ENCODE assay signal across 15 cellular contexts in the genomic region with DNA sequence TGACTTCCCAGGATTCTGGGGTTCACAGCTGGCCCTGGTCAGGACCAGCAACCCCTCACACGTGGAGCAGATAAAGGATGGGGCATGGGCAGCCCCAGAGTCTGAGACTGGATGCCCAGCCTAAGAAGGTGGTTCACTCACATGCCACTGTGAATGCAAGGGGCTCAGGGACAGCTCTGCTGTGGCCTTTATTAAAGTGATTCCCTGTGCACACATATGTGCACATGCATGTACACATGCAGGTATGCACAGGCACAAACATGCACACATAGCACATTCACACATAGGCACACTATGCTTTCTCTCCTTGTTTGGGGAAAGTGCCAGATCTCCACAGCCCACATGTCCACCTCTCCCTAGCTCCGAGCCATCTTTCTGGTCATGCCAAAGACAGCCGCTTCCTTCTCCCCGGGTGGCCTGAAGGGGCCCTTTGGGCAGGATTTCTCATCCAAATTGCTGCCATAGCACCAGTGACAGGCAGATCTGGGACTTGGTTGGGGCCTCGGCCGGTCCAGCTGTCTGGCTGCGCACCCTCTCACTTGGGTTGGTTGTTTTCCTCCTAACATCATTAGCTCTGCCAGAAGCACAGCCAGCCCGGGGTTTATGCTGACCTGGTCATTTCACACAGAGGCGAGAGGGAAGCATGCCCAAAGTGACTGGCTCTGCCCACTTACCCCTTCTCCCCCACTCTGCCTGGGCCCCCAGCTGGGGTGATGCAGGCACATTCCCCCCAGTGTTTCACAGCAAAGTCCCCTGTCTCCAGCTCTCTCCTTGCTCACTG. TPM values are rescaled to one million over a fixed set of nuclear protein-coding genes. Genes with fewer than 3 reads are reported as not detected.
"Had no signal": no experiment of that assay in that cellular context is flagged by ENCODE, and none has a peak within 500 bp of the region (broad histone marks: within the 10 kb centered on the region; RNA-seq: fewer than 3 reads in every experiment).

No MANE protein-coding gene starts in this region.

- H3K9me3 Mint-ChIP-seq: activated naive CD8-positive, alpha-beta T cell treated with anti-CD3 and anti-CD28 coated beads, Interleukin-2, amount 10 ng/mL, durations not matched to agents 7 days and 5 days had no signal

- H3K9me3 ChIP-seq: neutrophil, psoas muscle had no signal

- H3K4me3 ChIP-seq: breast epithelium, heart left ventricle, left lung, psoas muscle, stomach had no signal

- H3K4me1 ChIP-seq: breast epithelium, heart left ventricle, left lung, psoas muscle, stomach had no signal

- H3K36me3 Mint-ChIP-seq: T-cell had no signal

- H3K4me3 Mint-ChIP-seq: activated CD8-positive, alpha-beta T cell treated with anti-CD3 and anti-CD28 coated beads, Interleukin-2, amount 10 ng/mL, durations not matched to agents 7 days and 5 days; activated naive CD8-positive, alpha-beta T cell treated with anti-CD3 and anti-CD28 coated beads, Interleukin-2, amount 10 ng/mL, durations not matched to agents 7 days and 5 days; T-cell had no signal

- H3K4me1 Mint-ChIP-seq: activated naive CD8-positive, alpha-beta T cell treated with anti-CD3 and anti-CD28 coated beads, Interleukin-2, amount 10 ng/mL, durations not matched to agents 7 days and 5 days; T-cell had no signal

- H3K36me3 ChIP-seq: breast epithelium, heart left ventricle, left lung, neutrophil had no signal

- H3K27ac Mint-ChIP-seq: activated CD8-positive, alpha-beta T cell treated with anti-CD3 and anti-CD28 coated beads, Interleukin-2, amount 10 ng/mL, durations not matched to agents 7 days and 5 days; activated naive CD8-positive, alpha-beta T cell treated with anti-CD3 and anti-CD28 coated beads, Interleukin-2, amount 10 ng/mL, durations not matched to agents 7 days and 5 days; T-cell had no signal

- H3K27ac ChIP-seq: breast epithelium, heart left ventricle, left lung, neutrophil, psoas muscle, stomach, VCaP had no signal

- DNase-seq: activated CD4-positive, alpha-beta T cell treated with anti-CD3 and anti-CD28 coated beads for 48 hours; activated CD8-positive, alpha-beta T cell treated with anti-CD3 and anti-CD28 coated beads, Interleukin-2, amount 10 ng/mL, durations not matched to agents 7 days and 5 days; activated naive CD8-positive, alpha-beta T cell treated with anti-CD3 and anti-CD28 coated beads, Interleukin-2, amount 10 ng/mL, durations not matched to agents 7 days and 5 days; heart left ventricle; left lung; mesenchymal stem cell; psoas muscle; stimulated activated CD4-positive, alpha-beta T cell treated with anti-CD3 and anti-CD28 coated beads, Interleukin-4, amount 100 ng/mL, for 24 hours; stomach; T-cell; T1000 had no signal

- ATAC-seq: activated CD8-positive, alpha-beta T cell treated with anti-CD3 and anti-CD28 coated beads, Interleukin-2, amount 10 ng/mL, durations not matched to agents 7 days and 5 days; heart left ventricle; left lung; psoas muscle; T-cell had no signal

RNA-seq across cellular contexts. Expression of a gene that starts 1.4 kb away (rescaled TPM):
- total RNA-seq: activated CD8-positive, alpha-beta T cell treated with anti-CD3 and anti-CD28 coated beads, Interleukin-2, amount 10 ng/mL, durations not matched to agents 7 days and 5 days; psoas muscle had no signal

RNA-seq across cellular contexts. Expression of a gene that starts 46.7 kb away (rescaled TPM):
- total RNA-seq: activated CD8-positive, alpha-beta T cell treated with anti-CD3 and anti-CD28 coated beads, Interleukin-2, amount 10 ng/mL, durations not matched to agents 7 days and 5 days; activated naive CD8-positive, alpha-beta T cell treated with anti-CD3 and anti-CD28 coated beads, Interleukin-2, amount 10 ng/mL, durations not matched to agents 7 days and 5 days; fibroblast of lung; stomach; T-cell had no signal
- polyA plus RNA-seq: fibroblast of lung had no signal
